Comparison of ENCODE assay signal across 8 cellular contexts in the genomic region with DNA sequence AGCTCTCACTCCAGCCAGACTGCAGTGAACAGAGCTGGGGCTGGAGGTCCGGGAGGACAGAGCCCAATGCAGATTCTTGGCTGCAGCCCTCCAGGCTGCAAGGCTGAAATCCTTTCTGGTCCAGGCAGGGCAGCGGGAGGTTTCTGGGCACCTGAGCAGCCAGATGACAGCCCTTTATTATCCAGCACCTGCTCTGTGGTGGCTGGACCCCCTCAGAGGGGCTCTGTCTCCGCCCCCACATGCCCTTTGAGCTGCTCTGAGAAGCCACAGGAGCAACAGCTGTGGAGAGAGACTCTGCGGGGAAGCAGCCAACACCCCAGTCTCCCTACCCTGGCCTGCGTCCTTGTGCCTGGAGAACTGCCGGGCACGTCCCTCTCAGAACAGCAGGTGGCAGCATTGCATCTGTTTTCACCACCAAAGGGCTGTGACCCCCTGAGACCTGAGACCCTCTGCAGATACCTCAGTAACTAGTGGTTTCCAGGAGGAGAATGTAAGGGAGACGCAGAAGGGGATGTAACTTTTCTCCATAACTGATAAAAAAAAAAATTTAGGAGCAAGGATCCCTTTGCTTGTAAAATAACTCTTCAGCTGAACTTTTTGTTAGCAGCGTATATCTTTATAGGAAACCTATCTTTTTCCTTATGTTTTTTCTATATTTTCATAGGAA. TPM values are rescaled to one million over a fixed set of nuclear protein-coding genes. Genes with fewer than 3 reads are reported as not detected.
DNase-seq lines count a peak whose midpoint lies in the region; ATAC-seq, FAIRE-seq and TF ChIP-seq lines count a peak whose summit lies in the region.

No MANE protein-coding gene starts in this region.

- no peak overlapping the region for H3K4me3 Mint-ChIP-seq in activated CD4-positive, alpha-beta T cell treated with anti-CD3 and anti-CD28 coated beads, Interleukin-2, amount 10 ng/mL, durations not matched to agents 7 days and 5 days
- H3K4me3 Mint-ChIP-seq in activated T-helper 17 cell treated with anti-CD3 and anti-CD28 coated beads, Interleukin-2, amount 50 U/mL, for 72 hours, result no peak overlapping the region

- ATAC-seq in lung (ENCODE audit: insufficient read depth, low FRiP score), result no peak
- ATAC-seq in activated T-helper 17 cell treated with anti-CD3 and anti-CD28 coated beads, Interleukin-2, amount 50 U/mL, for 72 hours (replicated peaks), result no peak

- no peaks in the 10 kb centered on the region for H3K9me3 ChIP-seq in lung (ENCODE audit: control insufficient read depth in 2 of 2, insufficient read depth in 1 of 2, low read length in 1 of 2)

- H3K4me1 ChIP-seq in lung (ENCODE audit: control insufficient read depth in 2 of 2, insufficient read depth in 2 of 2, low read length in 2 of 2), result peaks cover 0 to 4% of the 10 kb centered on the region in 2 donors

- FAIRE-seq in GM19239 (lab: Jason Lieb, UNC), result peak; percentile 83

- no peaks in the 10 kb centered on the region for H3K9me3 Mint-ChIP-seq in activated CD4-positive, alpha-beta T cell treated with anti-CD3 and anti-CD28 coated beads, Interleukin-2, amount 10 ng/mL, durations not matched to agents 7 days and 5 days
- no peaks in the 10 kb centered on the region for H3K9me3 Mint-ChIP-seq in activated T-helper 17 cell treated with anti-CD3 and anti-CD28 coated beads, Interleukin-2, amount 50 U/mL, for 72 hours

- H3K36me3 ChIP-seq in lung (ENCODE audit: control insufficient read depth in 2 of 2, insufficient read depth in 2 of 2, low read length in 2 of 2), result peaks cover 0 to under 1% of the 10 kb centered on the region in 2 donors

- H3K27me3 ChIP-seq in lung (ENCODE audit: control insufficient read depth, insufficient read depth), result no peaks in the 10 kb centered on the region

- CTCF ChIA-PET in activated CD4-positive, alpha-beta T cell treated with anti-CD3 and anti-CD28 coated beads, Interleukin-2, amount 10 ng/mL, durations not matched to agents 7 days and 5 days (lab: Charles Lee), result interaction anchor here (0.6 to 2.0 kb wide), 11 partner anchors 13 to 270 kb away, joined by 3 to 14 read pairs (median 3); partner anchors contain the start of genes ACLY, DNAJC7 and ODAD4

- H3K36me3 Mint-ChIP-seq in activated CD4-positive, alpha-beta T cell treated with anti-CD3 and anti-CD28 coated beads, Interleukin-2, amount 10 ng/mL, durations not matched to agents 7 days and 5 days (ENCODE audit: low read depth), result peaks cover 2% of the 10 kb centered on the region
- peaks cover 7% of the 10 kb centered on the region for H3K36me3 Mint-ChIP-seq in activated T-helper 17 cell treated with anti-CD3 and anti-CD28 coated beads, Interleukin-2, amount 50 U/mL, for 72 hours (ENCODE audit: low read depth)

- no peak overlapping the region for H3K27ac ChIP-seq in lung (ENCODE audit: low read depth in 1 of 2, low read length in 1 of 2)

- peak; percentile 44 for DNase-seq in A172 (ENCODE audit: low spot score)
- DNase-seq in GM19239 (ENCODE audit: insufficient read length, low spot score), result peak; percentile 80
- DNase-seq in NCI-H524 (lab: John Stamatoyannopoulos, UW), result peak; percentile 68 to 79
- peak; percentile 82 for DNase-seq in activated CD4-positive, alpha-beta T cell treated with anti-CD3 and anti-CD28 coated beads, Interleukin-2, amount 10 ng/mL, durations not matched to agents 7 days and 5 days
- DNase-seq in dermis blood vessel endothelial cell, result peak; percentile 80
- DNase-seq in lung (ENCODE audit: low spot score), result peak; percentile 71
- DNase-seq in stimulated activated CD8-positive, alpha-beta memory T cell treated with anti-CD3 and anti-CD28 coated beads, Interleukin-12 subunit alpha, Interleukin-12 subunit beta, amount 100 ng/mL, for 4 hours (ENCODE audit: low read depth), result peak; percentile 42

- peak; percentile 85 for TF ChIP-seq CTCF in lung (IDR thresholded peaks at IDR 0.05; ENCODE audit: control extremely low read depth, extremely low read depth)

- H3K27me3 Mint-ChIP-seq in activated CD4-positive, alpha-beta T cell treated with anti-CD3 and anti-CD28 coated beads, Interleukin-2, amount 10 ng/mL, durations not matched to agents 7 days and 5 days, result peaks cover 4% of the 10 kb centered on the region
- no peaks in the 10 kb centered on the region for H3K27me3 Mint-ChIP-seq in activated T-helper 17 cell treated with anti-CD3 and anti-CD28 coated beads, Interleukin-2, amount 50 U/mL, for 72 hours

- POLR2A ChIA-PET in activated CD4-positive, alpha-beta T cell treated with anti-CD3 and anti-CD28 coated beads, Interleukin-2, amount 10 ng/mL, durations not matched to agents 7 days and 5 days (lab: Charles Lee), result interaction anchor here (0.6 kb wide), 1 partner anchor 87 kb away, joined by 3 read pairs; no protein-coding TSS in a partner anchor

- WGBS in lung, 2 donors, result 25 to 29% methylated on average over 9 of the region's 9 CpGs

- H3K4me1 Mint-ChIP-seq in activated CD4-positive, alpha-beta T cell treated with anti-CD3 and anti-CD28 coated beads, Interleukin-2, amount 10 ng/mL, durations not matched to agents 7 days and 5 days, result peaks cover 23% of the 10 kb centered on the region
- peaks cover 9% of the 10 kb centered on the region for H3K4me1 Mint-ChIP-seq in activated T-helper 17 cell treated with anti-CD3 and anti-CD28 coated beads, Interleukin-2, amount 50 U/mL, for 72 hours

- no peak overlapping the region for H3K27ac Mint-ChIP-seq in activated CD4-positive, alpha-beta T cell treated with anti-CD3 and anti-CD28 coated beads, Interleukin-2, amount 10 ng/mL, durations not matched to agents 7 days and 5 days
- H3K27ac Mint-ChIP-seq in activated T-helper 17 cell treated with anti-CD3 and anti-CD28 coated beads, Interleukin-2, amount 50 U/mL, for 72 hours, result no peak overlapping the region

- no peak overlapping the region for H3K4me3 ChIP-seq in lung

RNA-seq across cellular contexts. Expression of gene CNP, which starts 3.7 kb away (rescaled TPM):
- total RNA-seq in A172 (2014; rRNA removed; shearing (Covaris generic)), result 110 and 127 TPM in 2 replicates
- total RNA-seq in activated CD4-positive, alpha-beta T cell treated with anti-CD3 and anti-CD28 coated beads, Interleukin-2, amount 10 ng/mL, durations not matched to agents 7 days and 5 days, result 10 to 100 TPM; 81.2 to 97.5 TPM
- 48.7 and 63.1 TPM in 2 replicates for total RNA-seq in dermis blood vessel endothelial cell
- total RNA-seq in lung, result 10 to 100 TPM; 34.8 to 53.5 TPM
- polyA plus RNA-seq in lung, result 10 to 100 TPM; 32.3 to 33.1 TPM
- total RNA-seq in activated T-helper 17 cell treated with anti-CD3 and anti-CD28 coated beads, Interleukin-2, amount 50 U/mL, for 72 hours, result 10 to 100 TPM; 51.4 to 82.9 TPM

RNA-seq across cellular contexts. Expression of gene ODAD4, which starts 32.5 kb away (rescaled TPM):
- total RNA-seq in A172 (2014; rRNA removed; shearing (Covaris generic)), result 1.8 and 2.2 TPM in 2 replicates
- under 1 TPM; 0.40 to 0.42 TPM for total RNA-seq in activated CD4-positive, alpha-beta T cell treated with anti-CD3 and anti-CD28 coated beads, Interleukin-2, amount 10 ng/mL, durations not matched to agents 7 days and 5 days
- total RNA-seq in dermis blood vessel endothelial cell, result 0.28 and 0.34 TPM in 2 replicates
- 10 to 100 TPM; 12.5 to 16.7 TPM for total RNA-seq in lung
- polyA plus RNA-seq in lung, result 1 to 10 TPM; 5.4 to 6.0 TPM
- total RNA-seq in activated T-helper 17 cell treated with anti-CD3 and anti-CD28 coated beads, Interleukin-2, amount 50 U/mL, for 72 hours, result under 1 TPM; 0.63 to 0.93 TPM

RNA-seq across cellular contexts. Expression of gene ACLY, which starts 44.1 kb away (rescaled TPM):
- 212 and 231 TPM in 2 replicates for total RNA-seq in A172 (2014; rRNA removed; shearing (Covaris generic))
- 100 to 1,000 TPM; 143 to 150 TPM for total RNA-seq in activated CD4-positive, alpha-beta T cell treated with anti-CD3 and anti-CD28 coated beads, Interleukin-2, amount 10 ng/mL, durations not matched to agents 7 days and 5 days
- total RNA-seq in dermis blood vessel endothelial cell (195 and 384 TPM in 2 replicates), lung (100 to 1,000 TPM in 1 of 2 donors, 10 to 100 TPM in 1; 75.5 to 158 TPM)
- polyA plus RNA-seq in lung, result 10 to 100 TPM; 27.5 to 82.6 TPM
- 100 to 1,000 TPM in 1 of 2 donors, 10 to 100 TPM in 1; 95.4 to 222 TPM for total RNA-seq in activated T-helper 17 cell treated with anti-CD3 and anti-CD28 coated beads, Interleukin-2, amount 50 U/mL, for 72 hours

RNA-seq across cellular contexts. Expression of gene DNAJC7, which starts 54.3 kb away (rescaled TPM):
- 118 and 132 TPM in 2 replicates for total RNA-seq in A172 (2014; rRNA removed; shearing (Covaris generic))
- 10 to 100 TPM; 93.3 to 94.8 TPM for total RNA-seq in activated CD4-positive, alpha-beta T cell treated with anti-CD3 and anti-CD28 coated beads, Interleukin-2, amount 10 ng/mL, durations not matched to agents 7 days and 5 days
- total RNA-seq in dermis blood vessel endothelial cell, result 68.2 and 89.0 TPM in 2 replicates
- 10 to 100 TPM; 84.1 to 89.3 TPM for total RNA-seq in lung
- 10 to 100 TPM; 66.2 to 81.8 TPM for polyA plus RNA-seq in lung
- 100 to 1,000 TPM in 1 of 2 donors, 10 to 100 TPM in 1; 79.5 to 118 TPM for total RNA-seq in activated T-helper 17 cell treated with anti-CD3 and anti-CD28 coated beads, Interleukin-2, amount 50 U/mL, for 72 hours

RNA-seq across cellular contexts. Expression of gene NKIRAS2, which starts 57.0 kb away (rescaled TPM):
- 48.6 and 51.8 TPM in 2 replicates for total RNA-seq in A172 (2014; rRNA removed; shearing (Covaris generic))
- 10 to 100 TPM; 23.3 to 25.5 TPM for total RNA-seq in activated CD4-positive, alpha-beta T cell treated with anti-CD3 and anti-CD28 coated beads, Interleukin-2, amount 10 ng/mL, durations not matched to agents 7 days and 5 days
- total RNA-seq in dermis blood vessel endothelial cell, result 44.2 and 46.6 TPM in 2 replicates
- total RNA-seq in lung, result 10 to 100 TPM; 29.2 to 32.0 TPM
- polyA plus RNA-seq in lung, result 10 to 100 TPM; 32.7 to 44.2 TPM
- 10 to 100 TPM; 12.0 to 14.9 TPM for total RNA-seq in activated T-helper 17 cell treated with anti-CD3 and anti-CD28 coated beads, Interleukin-2, amount 50 U/mL, for 72 hours
